ENCODE assay signal across 10 cellular contexts in genomic region chr20:49345538-49345937, GRCh38.
A peak's percentile ranks its signal among the peaks of the same experiment; 100 is the strongest.
DNase-seq lines count a peak whose midpoint lies in the region; ATAC-seq and TF ChIP-seq lines count a peak whose summit lies in the region.
"Had no signal": no experiment of that assay in that cellular context is flagged by ENCODE, and none has a peak within 500 bp of the region (broad histone marks: within the 10 kb centered on the region; RNA-seq: fewer than 3 reads in every experiment).

No MANE protein-coding gene starts in this region.

- H3K4me1 Mint-ChIP-seq in activated CD8-positive, alpha-beta T cell treated with anti-CD3 and anti-CD28 coated beads, Interleukin-2, amount 10 ng/mL, durations not matched to agents 7 days and 5 days (ENCODE audit: low read depth), result peaks cover 5% of the 10 kb centered on the region

- no peaks in the 10 kb centered on the region for H3K36me3 Mint-ChIP-seq in activated CD8-positive, alpha-beta T cell treated with anti-CD3 and anti-CD28 coated beads, Interleukin-2, amount 10 ng/mL, durations not matched to agents 7 days and 5 days (ENCODE audit: low read depth)

- DNase-seq in GM04504 (ENCODE audit: low read depth) (peak; percentile 60), SK-N-DZ (ENCODE audit: low spot score) (peak; percentile 37), fibroblast of pulmonary artery (ENCODE audit: low read depth) (peak; percentile 65), gastrocnemius medialis (peak in 1 of 2 donors; percentile 51), nucleus accumbens (lab: John Stamatoyannopoulos, UW) (no peak), globus pallidus (ENCODE audit: low spot score) (no peak), HuH-7.5 (ENCODE audit: low spot score) (no peak)
- no peak for DNase-seq in activated CD8-positive, alpha-beta T cell treated with anti-CD3 and anti-CD28 coated beads, Interleukin-2, amount 10 ng/mL, durations not matched to agents 7 days and 5 days
- DNase-seq: stimulated activated CD8-positive, alpha-beta memory T cell treated with anti-CD3 and anti-CD28 coated beads, Interleukin-4, amount 100 ng/mL, for 48 hours had no signal

- peak overlapping the region; percentile 62 to 87 (median 78) for H3K27ac ChIP-seq in gastrocnemius medialis
- H3K27ac ChIP-seq: HL-60 had no signal

- H3K4me3 ChIP-seq in fibroblast of pulmonary artery (replicated peaks; ENCODE audit: low read depth, low read length) (no peak overlapping the region), gastrocnemius medialis (peak overlapping the region in 3 of 4 donors; percentile 5 to 30 (median 10))

- no peaks in the 10 kb centered on the region for H3K27me3 ChIP-seq in gastrocnemius medialis

- no peaks in the 10 kb centered on the region for H3K36me3 ChIP-seq in gastrocnemius medialis

- peaks cover 32 to 39% of the 10 kb centered on the region in 2 donors for H3K4me1 ChIP-seq in gastrocnemius medialis

- intact Hi-C loops in gastrocnemius medialis (cut with DNase I; ENCODE audit: low total_unique reads), result no loop called here

- in situ Hi-C loops in gastrocnemius medialis (cut with MboI; ENCODE audit: low sequenced_read_pairs in 4 of 4), result loop anchor here in 1 of 4 donors (25.0 kb wide), 1 partner anchor 517 kb away; no protein-coding TSS in a partner anchor

- no peak overlapping the region for H3K27ac Mint-ChIP-seq in activated CD8-positive, alpha-beta T cell treated with anti-CD3 and anti-CD28 coated beads, Interleukin-2, amount 10 ng/mL, durations not matched to agents 7 days and 5 days

- no peak overlapping the region for H3K4me3 Mint-ChIP-seq in activated CD8-positive, alpha-beta T cell treated with anti-CD3 and anti-CD28 coated beads, Interleukin-2, amount 10 ng/mL, durations not matched to agents 7 days and 5 days

- H3K9me3 Mint-ChIP-seq in activated CD8-positive, alpha-beta T cell treated with anti-CD3 and anti-CD28 coated beads, Interleukin-2, amount 10 ng/mL, durations not matched to agents 7 days and 5 days (ENCODE audit: insufficient read depth), result no peaks in the 10 kb centered on the region

- CTCF ChIA-PET in activated CD8-positive, alpha-beta T cell treated with anti-CD3 and anti-CD28 coated beads, Interleukin-2, amount 10 ng/mL, durations not matched to agents 7 days and 5 days (lab: Charles Lee), result interaction anchor here (1.4 kb wide), 1 partner anchor 188 kb away, joined by 3 read pairs; no protein-coding TSS in a partner anchor

- POLR2A ChIA-PET in activated CD8-positive, alpha-beta T cell treated with anti-CD3 and anti-CD28 coated beads, Interleukin-2, amount 10 ng/mL, durations not matched to agents 7 days and 5 days (lab: Charles Lee), result no interaction called here

- no peaks in the 10 kb centered on the region for H3K9me3 ChIP-seq in gastrocnemius medialis

- TF ChIP-seq POLR2A in gastrocnemius medialis (IDR thresholded peaks at IDR 0.05), result no peak

- TF ChIP-seq CTCF in fibroblast of pulmonary artery (IDR thresholded peaks at IDR 0.05; ENCODE audit: low read length, missing control alignments) (no peak), gastrocnemius medialis (IDR thresholded peaks at IDR 0.05 in 4 of 5, conservative IDR thresholded peaks at IDR 0.05 in 1 of 5) (no peak)

- peak in 1 of 2 donors; percentile 20 for ATAC-seq in gastrocnemius medialis
- ATAC-seq in activated CD8-positive, alpha-beta T cell treated with anti-CD3 and anti-CD28 coated beads, Interleukin-2, amount 10 ng/mL, durations not matched to agents 7 days and 5 days, result no peak

- H3K27me3 Mint-ChIP-seq in activated CD8-positive, alpha-beta T cell treated with anti-CD3 and anti-CD28 coated beads, Interleukin-2, amount 10 ng/mL, durations not matched to agents 7 days and 5 days (ENCODE audit: low read depth), result peaks cover 16% of the 10 kb centered on the region

Comparison
In these comparisons a context has a peak if more than half of its experiments do, and no peak if none do; other contexts are left out.
1. DNase-seq: peak in GM04504 (single experiment), SK-N-DZ (single experiment) and fibroblast of pulmonary artery (single experiment); none in nucleus accumbens (0 of 56), globus pallidus (single experiment), activated CD8-positive, alpha-beta T cell treated with anti-CD3 and anti-CD28 coated beads, Interleukin-2, amount 10 ng/mL, durations not matched to agents 7 days and 5 days (single experiment) and HuH-7.5 (single experiment).